15 cellular contexts compared by ENCODE assay signal in genomic region chr11:102437727-102438126, GRCh38.
"Had no signal": no experiment of that assay in that cellular context is flagged by ENCODE, and none has a peak within 500 bp of the region (broad histone marks: within the 10 kb centered on the region; RNA-seq: fewer than 3 reads in every experiment).

No MANE protein-coding gene starts in this region.

- ATAC-seq: lower lobe of right lung; SK-N-SH treated with all-trans-retinoic acid at 6 μM for 48 hours; stimulated activated naive CD8-positive, alpha-beta T cell treated with anti-CD3 and anti-CD28 coated beads, Interleukin-15, Interleukin-2, amounts not matched to agents 100 U/mL and 50 U/mL, for 24 hours had no signal

- H3K9me3 ChIP-seq: lower lobe of right lung, prostate gland, sigmoid colon had no signal

- FAIRE-seq: bronchial epithelial cell had no signal

- DNase-seq: activated CD4-positive, alpha-beta T cell treated with anti-CD3 and anti-CD28 coated beads for 1 hour; activated naive CD8-positive, alpha-beta T cell treated with anti-CD3 and anti-CD28 coated beads, Interleukin-2, amount 10 ng/mL, durations not matched to agents 7 days and 5 days; aorta; esophagus squamous epithelium; glutamatergic neuron; lower lobe of right lung; naive B cell; sigmoid colon; stimulated activated CD4-positive, alpha-beta T cell treated with anti-CD3 and anti-CD28 coated beads, Interleukin-2, amount 100 ng/mL, for 48 hours; stimulated activated naive CD8-positive, alpha-beta T cell treated with anti-CD3 and anti-CD28 coated beads, Interleukin-15, Interleukin-2, amounts not matched to agents 100 U/mL and 50 U/mL, for 24 hours; T-helper 9 cell; upper lobe of left lung had no signal

- H3K27ac ChIP-seq: esophagus squamous epithelium, lower lobe of right lung, prostate gland, sigmoid colon, upper lobe of left lung had no signal

- H3K4me3 ChIP-seq: esophagus squamous epithelium, lower lobe of right lung, prostate gland, sigmoid colon, upper lobe of left lung had no signal

- H3K27me3 Mint-ChIP-seq: activated naive CD8-positive, alpha-beta T cell treated with anti-CD3 and anti-CD28 coated beads, Interleukin-2, amount 10 ng/mL, durations not matched to agents 7 days and 5 days; naive B cell had no signal

- H3K36me3 ChIP-seq: lower lobe of right lung, prostate gland had no signal

- H3K27ac Mint-ChIP-seq: activated naive CD8-positive, alpha-beta T cell treated with anti-CD3 and anti-CD28 coated beads, Interleukin-2, amount 10 ng/mL, durations not matched to agents 7 days and 5 days had no signal

- H3K27me3 ChIP-seq: esophagus squamous epithelium, sigmoid colon, upper lobe of left lung had no signal

- H3K4me3 Mint-ChIP-seq: activated naive CD8-positive, alpha-beta T cell treated with anti-CD3 and anti-CD28 coated beads, Interleukin-2, amount 10 ng/mL, durations not matched to agents 7 days and 5 days; naive B cell had no signal

- H3K4me1 ChIP-seq: prostate gland had no signal
